8 cellular contexts compared by ENCODE assay signal in the genomic region with DNA sequence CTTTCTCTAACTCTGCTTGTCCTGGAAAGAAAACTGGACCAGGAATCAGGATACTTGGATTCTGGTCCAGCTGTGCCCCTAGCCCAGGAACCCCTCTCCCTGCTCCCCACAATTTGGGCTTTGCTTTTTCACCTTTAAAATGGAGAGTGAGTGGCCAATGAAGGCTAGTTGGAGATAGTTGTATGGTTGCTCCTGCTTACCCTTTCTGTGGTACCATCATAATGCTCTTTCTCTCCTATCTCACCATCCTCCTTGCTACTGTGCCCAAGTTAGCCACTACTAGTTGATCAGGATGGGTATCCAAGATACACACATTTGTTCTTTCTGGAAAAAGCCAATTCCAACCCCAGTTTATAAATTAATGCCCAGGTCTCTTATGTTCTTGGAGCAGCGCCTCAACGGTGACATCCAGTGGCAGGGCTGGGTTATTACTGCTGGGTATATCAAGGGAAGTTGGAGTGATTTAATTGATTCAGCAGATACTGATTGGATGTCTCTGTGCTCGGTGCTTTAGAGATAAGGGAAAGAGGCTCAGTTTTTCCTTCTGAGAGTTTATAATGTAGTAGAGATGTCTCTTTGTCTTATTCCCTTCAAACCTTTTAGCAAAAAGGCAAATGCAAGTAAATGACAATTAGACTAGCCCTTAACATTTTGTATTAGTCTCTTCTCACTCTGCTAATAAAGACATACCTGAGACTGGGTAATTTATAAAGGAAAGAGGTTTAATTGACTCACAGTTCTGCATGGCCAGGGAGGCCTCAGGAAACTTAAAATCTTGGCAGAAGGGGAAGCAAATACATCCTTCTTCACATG. TPM values are rescaled to one million over a fixed set of nuclear protein-coding genes. Genes with fewer than 3 reads are reported as not detected.
DNase-seq lines count a peak whose midpoint lies in the region; ATAC-seq and TF ChIP-seq lines count a peak whose summit lies in the region.

No MANE protein-coding gene starts in this region.

- H3K27ac ChIP-seq in thyroid gland = peak overlapping the region in 1 of 3 donors; percentile 5

- no peaks in the 10 kb centered on the region for H3K9me3 ChIP-seq in thyroid gland

- intact Hi-C loops in thyroid gland (cut with DNase I) = loop anchor here (5.0 kb wide), 1 partner anchor 165 kb away; no protein-coding TSS in a partner anchor

- H3K36me3 ChIP-seq in thyroid gland = peaks cover 57 to 80% of the 10 kb centered on the region in 2 donors

- ATAC-seq in HG03442 (IDR thresholded peaks at IDR 0.05; ENCODE audit: unreplicated experiment) = peak; percentile 79

- peak in 1 of 2 donors; percentile 7 for TF ChIP-seq POLR2A in thyroid gland (IDR thresholded peaks at IDR 0.05)

- 50 to 54% methylated on average over 3 of the region's 3 CpGs for WGBS in thyroid gland, 2 donors

- peak; percentile 7 for DNase-seq in DMS79 treated with DMSO at 0.1 percent for 48 hours (lab: John Stamatoyannopoulos, UW)
- no peak for DNase-seq in DMS79 (lab: John Stamatoyannopoulos, UW)
- DNase-seq in RKO (ENCODE audit: low spot score) = peak; percentile 67
- DNase-seq in activated T-helper 1 cell treated with anti-CD3 and anti-CD28 coated beads, Interleukin-2, amount 50 U/mL, for 16 hours (ENCODE audit: low read depth in 1 of 2, low spot score in 1 of 2) = peak; percentile 30 to 42
- DNase-seq in fibroblast of the conjunctiva (ENCODE audit: low read depth) = peak; percentile 70
- DNase-seq in occipital lobe (lab: John Stamatoyannopoulos, UW) = peak; percentile 21
- peak; percentile 64 to 68 for DNase-seq in thyroid gland

- H3K4me3 ChIP-seq in thyroid gland (replicated peaks in 1 of 3) = no peak overlapping the region

- TF ChIP-seq CTCF in thyroid gland (IDR thresholded peaks at IDR 0.05) = peak; percentile 81 to 95 (median 88)

- no peaks in the 10 kb centered on the region for H3K4me1 ChIP-seq in thyroid gland

- no peaks in the 10 kb centered on the region for H3K27me3 ChIP-seq in thyroid gland

RNA-seq across cellular contexts. Expression of gene FAXDC2, which starts 38.5 kb away (rescaled TPM):
- total RNA-seq in occipital lobe (7.2 TPM), thyroid gland (100 to 1,000 TPM in 1 of 4 donors, 10 to 100 TPM in 3; 47.0 to 148 (median 52.9) TPM)

RNA-seq across cellular contexts. Expression of gene CNOT8, which starts 46.6 kb away (rescaled TPM):
- total RNA-seq in occipital lobe (139 TPM), thyroid gland (100 to 1,000 TPM in 1 of 4 donors, 10 to 100 TPM in 3; 70.3 to 123 (median 88.6) TPM)

RNA-seq across cellular contexts. Expression of gene LARP1, which starts 56.7 kb away (rescaled TPM):
- total RNA-seq in occipital lobe = 37.4 TPM
- 100 to 1,000 TPM; 109 to 192 (median 133) TPM for total RNA-seq in thyroid gland
